In the genomic region with DNA sequence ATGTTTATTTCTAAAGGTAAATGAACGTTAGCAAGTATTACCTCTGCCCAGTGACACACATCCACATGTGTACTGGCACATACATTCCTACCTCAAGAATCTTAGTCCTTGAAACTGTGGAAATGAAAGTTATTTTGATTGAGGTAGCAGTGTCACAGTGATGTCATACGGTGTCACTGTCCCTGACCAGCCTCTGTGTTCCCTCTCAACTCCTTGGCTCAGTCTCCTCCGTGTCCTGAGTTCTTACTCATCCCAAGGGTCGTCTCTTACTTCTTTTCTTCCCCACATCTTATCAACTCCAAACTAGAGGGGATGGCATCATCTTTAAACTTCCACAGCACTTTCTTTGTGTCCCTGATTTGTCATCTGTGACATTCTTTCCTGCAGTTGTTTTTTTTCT, we compare ENCODE assay signal across 12 cellular contexts. TPM values are rescaled to one million over a fixed set of nuclear protein-coding genes. Genes with fewer than 3 reads are reported as not detected.
DNase-seq lines count a peak whose midpoint lies in the region; ATAC-seq and TF ChIP-seq lines count a peak whose summit lies in the region.
"Had no signal": no experiment of that assay in that cellular context is flagged by ENCODE, and none has a peak within 500 bp of the region (broad histone marks: within the 10 kb centered on the region; RNA-seq: fewer than 3 reads in every experiment).

No MANE protein-coding gene starts in this region.

- ATAC-seq in DND-41 (ENCODE audit: insufficient read depth, low read depth) (no peak), T-cell (replicated peaks in 1 of 4) (peak in 1 of 4 experiments; percentile 30), GM21737 (IDR thresholded peaks at IDR 0.05; ENCODE audit: unreplicated experiment) (no peak)

- H2AFZ ChIP-seq in DND-41 (ENCODE audit: low read depth, low read length): no peak overlapping the region

- POLR2A ChIA-PET in T-cell (lab: Charles Lee): interaction anchor here in 1 of 2 donors (0.7 to 1.6 kb wide), 4 partner anchors 8 to 223 kb away, joined by 3 to 11 read pairs (median 4); no protein-coding TSS in a partner anchor

- H3K27me3 Mint-ChIP-seq in T-cell: no peaks in the 10 kb centered on the region
- peaks cover 14% of the 10 kb centered on the region for H3K27me3 Mint-ChIP-seq in endothelial cell (ENCODE audit: unreplicated experiment)
- no peaks in the 10 kb centered on the region for H3K27me3 Mint-ChIP-seq in osteocyte (ENCODE audit: unreplicated experiment)

- H3K79me2 ChIP-seq in DND-41 (ENCODE audit: insufficient read depth, low read length): peaks cover 80% of the 10 kb centered on the region

- H3K36me3 Mint-ChIP-seq in T-cell (peaks cover 30% of the 10 kb centered on the region), endothelial cell (ENCODE audit: low read depth, unreplicated experiment) (peaks cover 31% of the 10 kb centered on the region), osteocyte (ENCODE audit: unreplicated experiment) (peaks cover 3% of the 10 kb centered on the region)

- H3K4me1 Mint-ChIP-seq in T-cell (peaks cover 78 to 86% (median 78%) of the 10 kb centered on the region in 3 donors), endothelial cell (ENCODE audit: unreplicated experiment) (peaks cover 77% of the 10 kb centered on the region), osteocyte (ENCODE audit: unreplicated experiment) (peaks cover 38% of the 10 kb centered on the region)

- no peak overlapping the region for H3K9ac ChIP-seq in DND-41 (ENCODE audit: low read depth, low read length)

- peaks cover 41% of the 10 kb centered on the region for H3K4me1 ChIP-seq in DND-41 (ENCODE audit: insufficient read depth, low read length)

- CTCF ChIA-PET in T-cell (lab: Charles Lee): interaction anchor here in 1 of 2 donors (1.4 to 3.5 kb wide), 4 partner anchors 9 to 126 kb away, joined by 4 to 20 read pairs (median 5); no protein-coding TSS in a partner anchor

- TF ChIP-seq CTCF in DND-41 (IDR thresholded peaks at IDR 0.05; ENCODE audit: borderline replicate concordance, extremely low read depth, low read length, poor library complexity, severe bottlenecking) (no peak), endothelial cell (IDR thresholded peaks at IDR 0.05; ENCODE audit: unreplicated experiment) (no peak), osteocyte (IDR thresholded peaks at IDR 0.05) (no peak)

- no peak overlapping the region for H3K4me3 ChIP-seq in DND-41 (ENCODE audit: low read depth in 1 of 2, low read length in 2 of 2)

- peak overlapping the region; percentile 94; the same call in 1 of the 2 replicates for H3K4me2 ChIP-seq in DND-41 (ENCODE audit: insufficient read depth, low read length)

- no peaks in the 10 kb centered on the region for H3K9me3 ChIP-seq in DND-41 (ENCODE audit: insufficient read depth, low read length, severe bottlenecking)

- H3K27ac Mint-ChIP-seq in T-cell: peak overlapping the region; percentile 92 to 98
- peak overlapping the region; percentile 77 for H3K27ac Mint-ChIP-seq in endothelial cell (ENCODE audit: unreplicated experiment)
- peak overlapping the region; percentile 14 for H3K27ac Mint-ChIP-seq in osteocyte (ENCODE audit: unreplicated experiment)

- H3K27ac ChIP-seq in DND-41 (ENCODE audit: low read length): no peak overlapping the region

- peak overlapping the region; percentile 95 to 98 (median 98) for H3K4me3 Mint-ChIP-seq in T-cell
- peak overlapping the region; percentile 70 for H3K4me3 Mint-ChIP-seq in endothelial cell (ENCODE audit: unreplicated experiment)
- no peak overlapping the region for H3K4me3 Mint-ChIP-seq in osteocyte (ENCODE audit: unreplicated experiment)

- H4K20me1 ChIP-seq in DND-41 (ENCODE audit: insufficient read depth, low read length): peaks cover 56% of the 10 kb centered on the region

- DNase-seq in DND-41 (no peak), T-cell (peak in 3 of 34 experiments; percentile 37 to 43 (median 40)), endothelial cell (ENCODE audit: low spot score) (no peak), osteocyte (ENCODE audit: extremely low spot score, unreplicated experiment) (no peak), GF-D8 (lab: John Stamatoyannopoulos, UW) (no peak), mucosa of gallbladder (ENCODE audit: low spot score) (no peak), superior temporal gyrus (ENCODE audit: extremely low spot score) (no peak)
- DNase-seq: activated CD4-positive, alpha-beta T cell treated with anti-CD3 and anti-CD28 coated beads, Interleukin-2, amount 50 U/mL, for 48 hours; cortex of kidney; DMS79; NCI-H1930 had no signal

- no peaks in the 10 kb centered on the region for H3K27me3 ChIP-seq in DND-41 (ENCODE audit: insufficient read depth, low read length, poor library complexity)

- no peaks in the 10 kb centered on the region for H3K9me3 Mint-ChIP-seq in T-cell
- H3K9me3 Mint-ChIP-seq in endothelial cell (ENCODE audit: unreplicated experiment): no peaks in the 10 kb centered on the region
- H3K9me3 Mint-ChIP-seq in osteocyte (ENCODE audit: unreplicated experiment): no peaks in the 10 kb centered on the region

- peaks cover 29% of the 10 kb centered on the region for H3K36me3 ChIP-seq in DND-41 (ENCODE audit: insufficient read depth, low read length)

RNA-seq across cellular contexts. Expression of a gene that starts 3.3 kb away (rescaled TPM):
- total RNA-seq in T-cell: 100 to 1,000 TPM in 4 of 5 donors, 10 to 100 TPM in 1; 97.7 to 154 (median 120) TPM
- total RNA-seq in endothelial cell (ENCODE audit: unreplicated experiment): 93.7 TPM
- total RNA-seq in osteocyte: 39.5 and 45.4 TPM in 2 replicates
- 160 TPM for total RNA-seq in mucosa of gallbladder

Comparison
In these comparisons a context has a peak if more than half of its experiments do, and no peak if none do; other contexts are left out.
1. H3K27ac Mint-ChIP-seq: peak in every context shown above with its lines; median percentile 95 in T-cell; 77 in endothelial cell; 14 in osteocyte.